12 cellular contexts compared by ENCODE assay signal in the genomic region with DNA sequence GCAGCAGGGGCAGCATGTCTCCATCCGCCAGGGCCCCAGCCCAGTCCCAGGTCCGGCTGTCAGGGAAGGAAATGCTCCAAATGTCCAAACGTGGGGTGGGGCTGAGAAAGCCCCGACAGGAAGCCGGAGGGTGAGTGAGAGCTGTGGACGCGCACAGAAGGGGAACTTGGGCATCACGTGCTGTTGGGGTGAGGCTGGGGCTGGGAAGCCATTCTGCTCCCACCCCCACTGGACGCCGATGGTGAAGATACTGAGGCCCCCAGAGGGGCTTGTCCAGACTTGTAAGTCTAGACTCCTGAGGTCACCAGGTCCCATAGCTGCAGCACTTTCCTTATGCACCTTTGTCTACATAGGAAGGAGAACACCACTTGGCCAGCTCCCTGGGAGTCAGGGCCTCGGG. TPM values are rescaled to one million over a fixed set of nuclear protein-coding genes. Genes with fewer than 3 reads are reported as not detected.
DNase-seq lines count a peak whose midpoint lies in the region; ATAC-seq, FAIRE-seq and TF ChIP-seq lines count a peak whose summit lies in the region.
"Not testable (repeated sequence)": the region's sequence is repeated elsewhere in the genome, so short reads cannot be mapped to it uniquely, and the experiment has no call there.
"Had no signal": no experiment of that assay in that cellular context is flagged by ENCODE, and none has a peak within 500 bp of the region (broad histone marks: within the 10 kb centered on the region; RNA-seq: fewer than 3 reads in every experiment).

A gene with protein sequence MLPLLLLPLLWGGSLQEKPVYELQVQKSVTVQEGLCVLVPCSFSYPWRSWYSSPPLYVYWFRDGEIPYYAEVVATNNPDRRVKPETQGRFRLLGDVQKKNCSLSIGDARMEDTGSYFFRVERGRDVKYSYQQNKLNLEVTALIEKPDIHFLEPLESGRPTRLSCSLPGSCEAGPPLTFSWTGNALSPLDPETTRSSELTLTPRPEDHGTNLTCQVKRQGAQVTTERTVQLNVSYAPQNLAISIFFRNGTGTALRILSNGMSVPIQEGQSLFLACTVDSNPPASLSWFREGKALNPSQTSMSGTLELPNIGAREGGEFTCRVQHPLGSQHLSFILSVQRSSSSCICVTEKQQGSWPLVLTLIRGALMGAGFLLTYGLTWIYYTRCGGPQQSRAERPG (minus strand): TSS at position 82 of the 400 bp plus-strand sequence. CDS start 66 bp downstream, at position 16.

- not testable (repeated sequence) for ATAC-seq in GM23338
- peak; percentile 66 for ATAC-seq in GM12878
- ATAC-seq in right cardiac atrium = peak; percentile 44 to 64
- peak; percentile 40 for ATAC-seq in aorta (ENCODE audit: low FRiP score)

- H3K9me3 Mint-ChIP-seq in GM23338 = peaks cover 85% of the 10 kb centered on the region

- not testable (repeated sequence) for H3F3A ChIP-seq in GM23338 (replicated peaks; ENCODE audit: low read depth)

- H3K4me2 ChIP-seq in GM23338 = not testable (repeated sequence)
- H3K4me2 ChIP-seq in OCI-LY3 (ENCODE audit: low read length) (peak within 1 kb of the TSS; percentile 90), GM12878 (ENCODE audit: control insufficient read depth, insufficient read depth) (peak within 1 kb of the TSS; percentile 28)

- H3K27ac ChIP-seq in GM23338 (ENCODE audit: low read depth); GM12878 (ENCODE audit: control insufficient read depth, insufficient read depth); right cardiac atrium (ENCODE audit: low read length); aorta (ENCODE audit: low read depth in 1 of 2, low read length in 2 of 2): not testable (repeated sequence)
- peak within 1 kb of the TSS; percentile 57 for H3K27ac ChIP-seq in OCI-LY3 (ENCODE audit: low read length)
- peak within 1 kb of the TSS in 7 of 8 donors; percentile 63 to 93 (median 81) for H3K27ac ChIP-seq in spleen

- TF ChIP-seq RAD21 in GM12878 (IDR thresholded peaks at IDR 0.05; ENCODE audit: insufficient read depth, low read depth, low read length) = not testable (repeated sequence)

- H3K9ac ChIP-seq in OCI-LY3 (ENCODE audit: low read length) = peak within 1 kb of the TSS; percentile 51
- H3K9ac ChIP-seq in GM12878 (ENCODE audit: control insufficient read depth, insufficient read depth, low read length) = not testable (repeated sequence)

- BruUV-seq in GM12878 (replicated peaks; lab: Mats Ljungman, UMichigan) = not testable (repeated sequence)

- not testable (repeated sequence) for H3K79me2 ChIP-seq in GM23338 (replicated peaks; ENCODE audit: insufficient read depth); OCI-LY3 (ENCODE audit: low read length); GM12878 (ENCODE audit: control insufficient read depth, insufficient read depth, low read length)

- not testable (repeated sequence) for H4K20me1 ChIP-seq in GM23338 (replicated peaks; ENCODE audit: insufficient read depth); GM12878 (ENCODE audit: control insufficient read depth, insufficient read depth)
- peaks cover 14% of the 10 kb centered on the region; the same call in 1 of the 2 replicates for H4K20me1 ChIP-seq in OCI-LY3 (ENCODE audit: insufficient read depth, low read length)

- intact Hi-C loops in GM12878 (cut with micrococcal nuclease; ENCODE audit: unreplicated experiment) = loop anchor here (1.0 kb wide), 1 partner anchor 18 kb away; no protein-coding TSS in a partner anchor
- intact Hi-C loops in right cardiac atrium (cut with DNase I); spleen (cut with DNase I; ENCODE audit: low total_unique reads); aorta (cut with DNase I): not testable (repeated sequence)

- not testable (repeated sequence) for H3K4me1 ChIP-seq in GM23338 (ENCODE audit: insufficient read depth); right cardiac atrium (ENCODE audit: control insufficient read depth, insufficient read depth, low read length); aorta (ENCODE audit: control insufficient read depth in 1 of 2, insufficient read depth in 2 of 2, low read length in 2 of 2)
- H3K4me1 ChIP-seq in OCI-LY3 (ENCODE audit: low read length) (peaks cover 56% of the 10 kb centered on the region), GM12878 (ENCODE audit: control insufficient read depth, insufficient read depth, low read length) (peaks cover 29% of the 10 kb centered on the region), mononuclear cell (ENCODE audit: insufficient read depth, low read length) (peaks cover 72% of the 10 kb centered on the region), spleen (peaks cover 7 to 79% (median 20%) of the 10 kb centered on the region in 6 donors)

- not testable (repeated sequence) for H3K9me2 ChIP-seq in GM23338 (ENCODE audit: insufficient read depth)

- not testable (repeated sequence) for TF ChIP-seq POLR2A in GM12878 (IDR thresholded peaks at IDR 0.05; ENCODE audit: low read depth, low read length); spleen (IDR thresholded peaks at IDR 0.05)

- peak within 1 kb of the TSS; percentile 41 for H3K4me3 ChIP-seq in GM06990 (replicated peaks; ENCODE audit: low read depth, low read length)
- H3K4me3 ChIP-seq in GM23338; GM12878; right cardiac atrium (ENCODE audit: low read length); aorta (ENCODE audit: low read length in 2 of 2): not testable (repeated sequence)
- peak within 1 kb of the TSS; percentile 74 for H3K4me3 ChIP-seq in OCI-LY3 (ENCODE audit: low read length)
- peak within 1 kb of the TSS; percentile 54 for H3K4me3 ChIP-seq in mononuclear cell (ENCODE audit: low read length)
- peak within 1 kb of the TSS in 6 of 8 donors; percentile 47 to 72 (median 52) for H3K4me3 ChIP-seq in spleen

- not testable (repeated sequence) for H3K4me1 Mint-ChIP-seq in GM23338

- RAD21 ChIA-PET in GM12878 (lab: Charles Lee; ENCODE audit: unreplicated experiment) = interaction anchor here (1.2 kb wide), 1 partner anchor 10 kb away, joined by 5 read pairs; no protein-coding TSS in a partner anchor

- not testable (repeated sequence) for H3K4me3 Mint-ChIP-seq in GM23338

- H2AFZ ChIP-seq in GM23338 = 0 out of 2 replicates have a peak within 1 kb of the TSS, but pooled peaks have one; percentile 14
- not testable (repeated sequence) for H2AFZ ChIP-seq in OCI-LY3 (ENCODE audit: low read depth, low read length); GM12878 (ENCODE audit: control insufficient read depth, low read depth, low read length)

- TF ChIP-seq EP300 in GM12878 (IDR thresholded peaks at IDR 0.05; ENCODE audit: borderline replicate concordance in 1 of 2, control insufficient read depth in 1 of 2, low read depth in 2 of 2, low read length in 2 of 2) = not testable (repeated sequence)

- POLR2A ChIA-PET in GM12878 (lab: Charles Lee) = not testable (repeated sequence)

- not testable (repeated sequence) for H3K36me3 ChIP-seq in GM06990 (ENCODE audit: control insufficient read depth, insufficient read depth, low read length); GM23338 (ENCODE audit: insufficient read depth); GM12878 (ENCODE audit: control insufficient read depth in 2 of 2, insufficient read depth in 2 of 2, low read length in 1 of 2); aorta (ENCODE audit: control insufficient read depth in 1 of 2, insufficient read depth in 2 of 2, low read length in 1 of 2)
- H3K36me3 ChIP-seq in OCI-LY3 (replicated peaks; ENCODE audit: low read depth, low read length) = peaks cover 26% of the 10 kb centered on the region
- peaks cover 0 to 35% (median 4%) of the 10 kb centered on the region in 6 donors for H3K36me3 ChIP-seq in spleen

- TF ChIP-seq CTCF in GM06990 (IDR thresholded peaks at IDR 0.05; ENCODE audit: insufficient read depth, low read length, poor library complexity, severe bottlenecking); GM23338 (conservative IDR thresholded peaks at IDR 0.05; ENCODE audit: low read depth in 2 of 2); OCI-LY3 (IDR thresholded peaks at IDR 0.05; ENCODE audit: low read depth, low read length); GM12878 (IDR thresholded peaks at IDR 0.05 in 2 of 3, conservative IDR thresholded peaks at IDR 0.05 in 1 of 3; ENCODE audit: control insufficient read depth in 2 of 3, extremely low read depth in 1 of 3, insufficient read depth in 1 of 3, low read depth in 3 of 3, low read length in 3 of 3); spleen (IDR thresholded peaks at IDR 0.05 in 8 of 11, conservative IDR thresholded peaks at IDR 0.05 in 3 of 11): not testable (repeated sequence)

- SMC1A ChIA-PET in GM12878 (lab: Charles Lee; ENCODE audit: uncharacterized antibody, unreplicated experiment) = not testable (repeated sequence)

- not testable (repeated sequence) for H3K27ac Mint-ChIP-seq in GM23338

- in situ Hi-C loops in GM12878 (cut with MboI) = not testable (repeated sequence)

- WGBS in GM12878 (ENCODE audit: insufficient coverage, insufficient replicate concordance, low lambda C conversion rate, missing lambda C conversion rate) = 0% methylated on average over 4 of the region's 11 CpGs
- WGBS in right cardiac atrium = 37% methylated on average over 6 of the region's 11 CpGs
- 0 to 6% (median 3%) methylated on average over 3 to 6 of the region's 11 CpGs for WGBS in spleen, 5 donors
- WGBS in aorta, 2 donors = 49 to 55% methylated on average over 2 to 8 of the region's 11 CpGs

- not testable (repeated sequence) for H3K9me3 ChIP-seq in OCI-LY3 (ENCODE audit: insufficient read depth, low read length); GM12878 (replicated peaks; ENCODE audit: control insufficient read depth, insufficient read depth, low read length); right cardiac atrium (ENCODE audit: control insufficient read depth, low read length); mononuclear cell (ENCODE audit: low read depth, low read length); spleen; aorta (ENCODE audit: control insufficient read depth, low read length)

- H3K27me3 ChIP-seq in GM06990 (replicated peaks; ENCODE audit: control insufficient read depth, insufficient read depth, low read length); GM23338 (ENCODE audit: insufficient read depth); GM12878 (replicated peaks in 1 of 2; ENCODE audit: control insufficient read depth in 2 of 2, insufficient read depth in 2 of 2, low read length in 1 of 2); right cardiac atrium (ENCODE audit: control insufficient read depth, insufficient read depth); mononuclear cell (ENCODE audit: insufficient read depth, low read length); spleen (replicated peaks in 1 of 7); aorta (ENCODE audit: control insufficient read depth in 1 of 2, insufficient read depth in 2 of 2, low read length in 1 of 2): not testable (repeated sequence)
- peaks cover 41% of the 10 kb centered on the region for H3K27me3 ChIP-seq in OCI-LY3 (ENCODE audit: low read depth, low read length)

- DNase-seq in GM06990 (ENCODE audit: extremely low read depth, insufficient read length) (peak; percentile 45), spleen (peak; percentile 88)
- DNase-seq in GM23338 (ENCODE audit: low spot score); GM12878 (ENCODE audit: low read depth, low spot score); right cardiac atrium; aorta: not testable (repeated sequence)

- peak; percentile 86 for FAIRE-seq in GM12878 (lab: Jason Lieb, UNC)

- H3K36me3 Mint-ChIP-seq in GM23338 (ENCODE audit: low read depth) = peaks cover 25% of the 10 kb centered on the region

- H3K27me3 Mint-ChIP-seq in GM23338 (ENCODE audit: insufficient read depth, low read depth, poor library complexity) = peaks cover 11% of the 10 kb centered on the region

- CTCF ChIA-PET in GM12878 (lab: Yijun Ruan, JAX) = interaction anchor here (1.8 kb wide), 1 partner anchor 10 kb away, joined by 5 read pairs; no protein-coding TSS in a partner anchor

RNA-seq across cellular contexts. Expression of the gene that starts here (rescaled TPM):
- total RNA-seq in GM23338 (2014; rRNA removed; shearing (Covaris generic)) = not detected in 2 replicates
- polyA plus RNA-seq in GM23338 (2016; fragmentation: Nextera tagmentation; extraction: Ambion mirVana) (0.10 TPM in 1 of 2 replicates, not detected in the other), GM12878 (2011; rRNA removed) (0.72 and 1.6 TPM in 2 replicates), GM12878 (2014; fragmentation: Illumina TruSeq; extraction: Trizol) (4.8 and 5.0 TPM in 2 replicates), GM12878 (2014; fragmentation: Nextera tagmentation; extraction: Ambion mirVana) (under 1 TPM; 0.57 to 0.82 TPM), GM12878 (2014; rRNA removed) (4.4 and 4.6 TPM in 2 replicates), GM12878 (2016; fragmentation: Nextera tagmentation; extraction: Ambion mirVana) (1 to 10 TPM; 7.1 to 8.4 TPM), right cardiac atrium (0.75 TPM), spleen (10 to 100 TPM; 13.3 to 20.8 (median 15.9) TPM), aorta (under 1 TPM; 0.20 to 0.38 TPM)
- 5.5 and 8.5 TPM in 2 replicates for total RNA-seq in GM12878 (2013; cell fraction: nucleolus; rRNA removed)
- total RNA-seq in GM12878 (2014; rRNA removed) (4.4 and 6.7 TPM in 2 replicates), GM12878 (2014; rRNA removed; fragmentation: Illumina TruSeq; extraction: Trizol) (2.9 and 3.2 TPM in 2 replicates), GM12878 (2021) (6.2 and 6.8 TPM in 2 replicates), right cardiac atrium (1 to 10 TPM; 1.7 to 5.5 (median 3.8) TPM), mononuclear cell (28.4 TPM), spleen (100 to 1,000 TPM in 1 of 7 donors, 10 to 100 TPM in 4, not detected in 2; 40.1 to 101 (median 84.4) TPM), aorta (1 to 10 TPM; 4.2 to 5.0 TPM)
- polyA plus RNA-seq in GM12878 (2011; ENCODE audit: low read depth) = 0.68 TPM
- 1.3 and 1.4 TPM in 2 replicates for polyA plus RNA-seq in GM12878 (2011; cell fraction: cytosol; rRNA removed)
- polyA plus RNA-seq in GM12878 (2011; cell fraction: nucleus; rRNA removed) = 0.76 and 1.3 TPM in 2 replicates
- polyA plus RNA-seq in GM12878 (2012) = 1.1 and 1.6 TPM in 2 replicates
- polyA minus RNA-seq in GM12878 (2011; rRNA and poly(A)+ RNA removed) = 0.66 and 1.5 TPM in 2 replicates
- polyA minus RNA-seq in GM12878 (2011; cell fraction: cytosol; rRNA and poly(A)+ RNA removed) = not detected in 2 replicates
- polyA minus RNA-seq in GM12878 (2011; cell fraction: nucleus; rRNA and poly(A)+ RNA removed) = 0.48 and 1.8 TPM in 2 replicates
- total RNA-seq: A673, H1, K562, NCI-H460 had no signal
- polyA plus RNA-seq: H1, K562 had no signal
